ENCODE assay signal across 8 cellular contexts in genomic region chr6:165872811-165873210, GRCh38.
"Had no signal": no experiment of that assay in that cellular context is flagged by ENCODE, and none has a peak within 500 bp of the region (broad histone marks: within the 10 kb centered on the region; RNA-seq: fewer than 3 reads in every experiment).

No MANE protein-coding gene starts in this region.

- DNase-seq: GOT3, H9, HCEC 1CT, KBM-7 had no signal

- H3K36me3 Mint-ChIP-seq: IgD-negative memory B cell had no signal

- ATAC-seq: HepG2 had no signal

- H3K27ac ChIP-seq: KMS-11 had no signal

- FAIRE-seq: H54, HepG2 had no signal

- H3K4me1 Mint-ChIP-seq: H9, IgD-negative memory B cell had no signal

- H3K4me3 Mint-ChIP-seq: H9, IgD-negative memory B cell had no signal

- H3K27ac Mint-ChIP-seq: H9, IgD-negative memory B cell had no signal

- H3K4me2 ChIP-seq: KMS-11 had no signal
